1 cellular context compared by ENCODE assay signal in the genomic region with DNA sequence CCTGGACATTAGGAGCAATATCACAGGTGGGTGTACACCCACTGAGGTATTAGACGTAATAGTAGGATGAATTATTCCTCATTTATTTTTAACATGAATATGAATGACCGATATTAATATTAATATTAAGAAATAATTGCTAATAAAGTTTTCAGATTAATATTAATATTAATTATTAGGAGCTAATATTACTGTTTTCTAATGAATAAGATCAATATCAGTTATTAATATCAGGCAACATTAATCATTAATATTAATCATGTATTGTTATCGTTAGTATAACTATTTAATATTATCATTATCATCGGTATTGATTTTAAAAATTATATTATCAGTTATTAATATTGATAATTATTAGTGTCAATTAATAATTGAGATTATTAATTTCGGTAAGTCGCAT. TPM values are rescaled to one million over a fixed set of nuclear protein-coding genes. Genes with fewer than 3 reads are reported as not detected.
"Had no signal": no experiment of that assay in that cellular context is flagged by ENCODE, and none has a peak within 500 bp of the region (broad histone marks: within the 10 kb centered on the region; RNA-seq: fewer than 3 reads in every experiment).

No MANE protein-coding gene starts in this region.

RNA-seq across cellular contexts. Expression of a gene that starts 41.6 kb away (rescaled TPM):
- polyA plus RNA-seq: neural cell had no signal
